Comparison of ENCODE assay signal across 8 cellular contexts in the genomic region with DNA sequence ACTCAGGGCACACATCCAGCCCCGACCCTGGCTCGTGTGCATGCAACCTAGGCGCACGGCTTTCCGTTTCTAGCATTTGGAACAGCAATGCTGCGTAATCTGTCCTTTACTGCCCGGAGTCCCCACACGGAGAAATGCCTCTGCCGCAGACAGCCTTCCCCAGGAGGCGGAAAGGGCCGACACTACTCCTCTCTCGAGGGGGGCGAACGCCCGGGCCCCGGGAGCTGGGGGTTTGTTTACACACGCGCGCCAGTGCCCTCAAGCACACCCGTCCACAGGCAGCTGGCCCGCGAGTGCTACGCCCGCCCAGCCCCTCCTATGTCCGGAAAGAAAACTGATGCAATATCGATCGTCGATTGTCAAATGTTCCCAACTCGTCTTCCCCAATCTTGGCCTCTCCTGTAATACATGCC. TPM values are rescaled to one million over a fixed set of nuclear protein-coding genes. Genes with fewer than 3 reads are reported as not detected.
DNase-seq lines count a peak whose midpoint lies in the region; ATAC-seq, FAIRE-seq and TF ChIP-seq lines count a peak whose summit lies in the region.

No MANE protein-coding gene starts in this region.

- H3K36me3 ChIP-seq in HUES64 (ENCODE audit: insufficient read depth, low read length) (peaks cover 45% of the 10 kb centered on the region), GM12878 (ENCODE audit: control insufficient read depth in 2 of 2, insufficient read depth in 2 of 2, low read length in 1 of 2) (peaks cover 2 to 27% of the 10 kb centered on the region in 2 experiments)

- H3K79me2 ChIP-seq in GM12878 (ENCODE audit: control insufficient read depth, insufficient read depth, low read length): peaks cover 63% of the 10 kb centered on the region

- RAD21 ChIA-PET in GM12878 (lab: Charles Lee; ENCODE audit: unreplicated experiment): interaction anchor here (0.7 to 3.3 kb wide), 7 partner anchors 10 to 286 kb away, joined by 3 to 19 read pairs (median 4); a partner anchor contains a TSS

- CTCF ChIA-PET in GM12878 (lab: Yijun Ruan, JAX): interaction anchor here (0.7 to 1.1 kb wide), 3 partner anchors 14 to 21 kb away, joined by 3 to 4 read pairs (median 3); no protein-coding TSS in a partner anchor

- DNase-seq in DMS153 (lab: John Stamatoyannopoulos, UW): peak; percentile 57
- peak; percentile 55 for DNase-seq in SK-MEL-5 (ENCODE audit: low read depth, low spot score)
- no peak for DNase-seq in GM12878 (ENCODE audit: low read depth, low spot score)

- FAIRE-seq in GM12878 (lab: Jason Lieb, UNC): no peak

- H4K20me1 ChIP-seq in GM12878 (ENCODE audit: control insufficient read depth, insufficient read depth): no peaks in the 10 kb centered on the region; the same call in 1 of the 2 replicates

- no peak for TF ChIP-seq RAD21 in GM12878 (IDR thresholded peaks at IDR 0.05; ENCODE audit: insufficient read depth, low read depth, low read length)

- peaks cover 35% of the 10 kb centered on the region; the same call in 1 of the 2 replicates for H3K4me1 ChIP-seq in HUES64 (ENCODE audit: insufficient read depth, low read length)
- peaks cover 12% of the 10 kb centered on the region for H3K4me1 ChIP-seq in GM12878 (ENCODE audit: control insufficient read depth, insufficient read depth, low read length)

- POLR2A ChIA-PET in GM12878 (lab: Charles Lee): interaction anchor here (0.5 to 2.9 kb wide), 5 partner anchors 12 to 103 kb away, joined by 3 to 17 read pairs (median 7); a partner anchor contains a TSS

- SMC1A ChIA-PET in GM12878 (lab: Charles Lee; ENCODE audit: uncharacterized antibody, unreplicated experiment): interaction anchor here (0.6 to 3.1 kb wide), 7 partner anchors 11 to 164 kb away, joined by 3 to 28 read pairs (median 5); no protein-coding TSS in a partner anchor

- peak overlapping the region; percentile 99 for H3K9ac ChIP-seq in HUES64 (ENCODE audit: low read depth, low read length)
- peak overlapping the region; percentile 96 for H3K9ac ChIP-seq in GM12878 (ENCODE audit: control insufficient read depth, insufficient read depth, low read length)

- peak; percentile 20 for ATAC-seq in GM21390 (IDR thresholded peaks at IDR 0.05; ENCODE audit: unreplicated experiment)
- peak; percentile 51 for ATAC-seq in GM12878
- ATAC-seq in HG03469 (IDR thresholded peaks at IDR 0.05; ENCODE audit: unreplicated experiment): no peak

- peak; percentile 12; the same call in 1 of the 2 replicates for TF ChIP-seq POLR2A in GM12878 (IDR thresholded peaks at IDR 0.05; ENCODE audit: low read depth, low read length)

- TF ChIP-seq EP300 in GM12878 (IDR thresholded peaks at IDR 0.05; ENCODE audit: borderline replicate concordance in 1 of 2, control insufficient read depth in 1 of 2, low read depth in 2 of 2, low read length in 2 of 2): no peak

- H3K27me3 ChIP-seq in HUES64 (ENCODE audit: insufficient read depth, low read length) (no peaks in the 10 kb centered on the region), GM12878 (replicated peaks in 1 of 2; ENCODE audit: control insufficient read depth in 2 of 2, insufficient read depth in 2 of 2, low read length in 1 of 2) (no peaks in the 10 kb centered on the region)

- H2AFZ ChIP-seq in GM12878 (ENCODE audit: control insufficient read depth, low read depth, low read length): no peak overlapping the region

- H3K4me2 ChIP-seq in GM12878 (ENCODE audit: control insufficient read depth, insufficient read depth): peak overlapping the region; percentile 0; the same call in 1 of the 2 replicates

- BruUV-seq in GM12878 (replicated peaks; lab: Mats Ljungman, UMichigan): TSS peak; percentile 90

- H3K4me3 ChIP-seq in HUES64 (ENCODE audit: low read length): peak overlapping the region; percentile 81
- peak overlapping the region; percentile 75 for H3K4me3 ChIP-seq in GM12878
- peak overlapping the region; percentile 93 for H3K4me3 ChIP-seq in iPS-18c (ENCODE audit: insufficient read depth, low read depth, low read length)
- peak overlapping the region; percentile 87 to 98 (median 96) for H3K4me3 ChIP-seq in skin epidermis

- H3K9me3 ChIP-seq in HUES64 (ENCODE audit: insufficient read depth, low read depth, low read length) (no peaks in the 10 kb centered on the region), GM12878 (replicated peaks; ENCODE audit: control insufficient read depth, insufficient read depth, low read length) (no peaks in the 10 kb centered on the region), iPS-18c (ENCODE audit: control insufficient read depth, insufficient read depth, low read length) (no peaks in the 10 kb centered on the region)

- intact Hi-C loops in GM12878 (cut with micrococcal nuclease; ENCODE audit: unreplicated experiment): loop anchor here (1.0 to 10.0 kb wide), 8 partner anchors 12 to 1157 kb away; a partner anchor contains a TSS

- in situ Hi-C loops in SK-MEL-5 (cut with HindIII; ENCODE audit: low pct_unique_long_range_greater_than_20kb, low sequenced_read_pairs) (loop anchor here (25.0 kb wide), 1 partner anchor 266 kb away; no protein-coding TSS in a partner anchor), GM12878 (cut with MboI) (no loop called here)

- H3K27ac ChIP-seq in HUES64 (ENCODE audit: low read depth, low read length): peak overlapping the region; percentile 91
- peak overlapping the region; percentile 85 for H3K27ac ChIP-seq in GM12878 (ENCODE audit: control insufficient read depth, insufficient read depth)
- peak overlapping the region; percentile 91 to 99 (median 98) for H3K27ac ChIP-seq in skin epidermis

- WGBS in HUES64: under 1% methylated on average over 29 of the region's 29 CpGs
- WGBS in GM12878 (ENCODE audit: insufficient coverage, insufficient replicate concordance, low lambda C conversion rate, missing lambda C conversion rate): under 1% methylated on average over 29 of the region's 29 CpGs

- no peak for TF ChIP-seq CTCF in GM12878 (IDR thresholded peaks at IDR 0.05 in 2 of 3, conservative IDR thresholded peaks at IDR 0.05 in 1 of 3; ENCODE audit: control insufficient read depth in 2 of 3, extremely low read depth in 1 of 3, insufficient read depth in 1 of 3, low read depth in 3 of 3, low read length in 3 of 3)

TF ChIP-seq in GM12878, 131 proteins besides CTCF, POLR2A, EP300 and RAD21 (continues in another document):
- TF ChIP-seq HDAC6 (IDR thresholded peaks at IDR 0.05; ENCODE audit: unreplicated experiment) (no peak), KAT2A (conservative IDR thresholded peaks at IDR 0.05; ENCODE audit: control insufficient read depth, low read depth, low read length) (no peak), ZNF274 (IDR thresholded peaks at IDR 0.05; ENCODE audit: insufficient read depth, insufficient read length) (no peak), SUPT20H (IDR thresholded peaks at IDR 0.05; ENCODE audit: borderline replicate concordance, control insufficient read depth, low read depth, low read length) (no peak), FOS (IDR thresholded peaks at IDR 0.05; ENCODE audit: borderline replicate concordance, extremely low read depth, insufficient read length) (no peak), MYB (IDR thresholded peaks at IDR 0.05; ENCODE audit: borderline replicate concordance, low read depth, low read length) (no peak), ZBED1 (IDR thresholded peaks at IDR 0.05; ENCODE audit: borderline replicate concordance) (no peak), IKZF1 (conservative IDR thresholded peaks at IDR 0.05) (no peak), ETV6 (conservative IDR thresholded peaks at IDR 0.05 in 1 of 2, IDR thresholded peaks at IDR 0.05 in 1 of 2; ENCODE audit: borderline replicate concordance in 1 of 2, low read depth in 1 of 2) (no peak)
- TF ChIP-seq, protein P1, sequence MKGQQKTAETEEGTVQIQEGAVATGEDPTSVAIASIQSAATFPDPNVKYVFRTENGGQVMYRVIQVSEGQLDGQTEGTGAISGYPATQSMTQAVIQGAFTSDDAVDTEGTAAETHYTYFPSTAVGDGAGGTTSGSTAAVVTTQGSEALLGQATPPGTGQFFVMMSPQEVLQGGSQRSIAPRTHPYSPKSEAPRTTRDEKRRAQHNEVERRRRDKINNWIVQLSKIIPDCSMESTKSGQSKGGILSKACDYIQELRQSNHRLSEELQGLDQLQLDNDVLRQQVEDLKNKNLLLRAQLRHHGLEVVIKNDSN (IDR thresholded peaks at IDR 0.05; ENCODE audit: borderline replicate concordance, extremely low read length, insufficient read depth, low read depth, low read length): no peak
- TF ChIP-seq, protein P2, sequence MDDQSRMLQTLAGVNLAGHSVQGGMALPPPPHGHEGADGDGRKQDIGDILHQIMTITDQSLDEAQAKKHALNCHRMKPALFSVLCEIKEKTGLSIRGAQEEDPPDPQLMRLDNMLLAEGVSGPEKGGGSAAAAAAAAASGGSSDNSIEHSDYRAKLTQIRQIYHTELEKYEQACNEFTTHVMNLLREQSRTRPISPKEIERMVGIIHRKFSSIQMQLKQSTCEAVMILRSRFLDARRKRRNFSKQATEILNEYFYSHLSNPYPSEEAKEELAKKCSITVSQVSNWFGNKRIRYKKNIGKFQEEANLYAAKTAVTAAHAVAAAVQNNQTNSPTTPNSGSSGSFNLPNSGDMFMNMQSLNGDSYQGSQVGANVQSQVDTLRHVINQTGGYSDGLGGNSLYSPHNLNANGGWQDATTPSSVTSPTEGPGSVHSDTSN (IDR thresholded peaks at IDR 0.05; ENCODE audit: insufficient replicate concordance, low read depth, low read length): no peak

RNA-seq across cellular contexts. Expression of a gene that starts 0.8 kb away (rescaled TPM):
- 197 TPM for polyA plus RNA-seq in HUES64 (2013, experiment 1 of 2)
- 203 TPM for polyA plus RNA-seq in HUES64 (2013, experiment 2 of 2)
- total RNA-seq in SK-MEL-5 (2014; rRNA removed; shearing (Covaris generic)): 257 and 278 TPM in 2 replicates
- polyA plus RNA-seq in SK-MEL-5 (2015; cell fraction: cytosol; rRNA removed): 167 and 187 TPM in 2 replicates
- 633 and 636 TPM in 2 replicates for polyA plus RNA-seq in SK-MEL-5 (2015; cell fraction: nucleus; rRNA removed)
- total RNA-seq in GM12878 (2013; cell fraction: nucleolus; rRNA removed): 920 and 952 TPM in 2 replicates
- total RNA-seq in GM12878 (2014; rRNA removed) (117 and 156 TPM in 2 replicates), GM12878 (2014; rRNA removed; fragmentation: Illumina TruSeq; extraction: Trizol) (109 and 111 TPM in 2 replicates), GM12878 (2021) (112 and 118 TPM in 2 replicates)
- polyA plus RNA-seq in GM12878 (2011; ENCODE audit: low read depth): 21.8 TPM
- polyA plus RNA-seq in GM12878 (2011; rRNA removed) (103 and 142 TPM in 2 replicates), GM12878 (2014; fragmentation: Illumina TruSeq; extraction: Trizol) (84.2 and 115 TPM in 2 replicates), GM12878 (2014; fragmentation: Nextera tagmentation; extraction: Ambion mirVana) (10 to 100 TPM; 36.2 to 47.3 TPM), GM12878 (2014; rRNA removed) (48.4 and 61.8 TPM in 2 replicates), GM12878 (2016; fragmentation: Nextera tagmentation; extraction: Ambion mirVana) (10 to 100 TPM; 69.2 to 75.3 TPM)
- polyA plus RNA-seq in GM12878 (2011; cell fraction: cytosol; rRNA removed): 39.8 and 59.5 TPM in 2 replicates
- polyA plus RNA-seq in GM12878 (2011; cell fraction: nucleus; rRNA removed): 187 and 191 TPM in 2 replicates
- 37.4 and 49.1 TPM in 2 replicates for polyA plus RNA-seq in GM12878 (2012)
- 84.7 and 105 TPM in 2 replicates for polyA minus RNA-seq in GM12878 (2011; rRNA and poly(A)+ RNA removed)
- polyA minus RNA-seq in GM12878 (2011; cell fraction: cytosol; rRNA and poly(A)+ RNA removed): 40.1 and 47.0 TPM in 2 replicates
- 239 and 256 TPM in 2 replicates for polyA minus RNA-seq in GM12878 (2011; cell fraction: nucleus; rRNA and poly(A)+ RNA removed)
